16 cellular contexts compared by ENCODE assay signal in genomic region chr5:151483647-151484046, GRCh38.
A peak's percentile ranks its signal among the peaks of the same experiment; 100 is the strongest.
DNase-seq lines count a peak whose midpoint lies in the region; ATAC-seq and TF ChIP-seq lines count a peak whose summit lies in the region.
"Had no signal": no experiment of that assay in that cellular context is flagged by ENCODE, and none has a peak within 500 bp of the region (broad histone marks: within the 10 kb centered on the region; RNA-seq: fewer than 3 reads in every experiment).

No MANE protein-coding gene starts in this region.

- H3K9me3 ChIP-seq in HUES48 (ENCODE audit: control insufficient read depth, insufficient read depth, low read length) (no peaks in the 10 kb centered on the region), neutrophil (no peaks in the 10 kb centered on the region)
- H3K9me3 ChIP-seq: BLaER1 had no signal

- H3K36me3 ChIP-seq in HUES48 (ENCODE audit: control insufficient read depth, insufficient read depth, low read length) (peaks cover 17% of the 10 kb centered on the region; the same call in 1 of the 2 replicates), neutrophil (peaks cover 83% of the 10 kb centered on the region)

- H3K4me1 ChIP-seq in HUES48 (ENCODE audit: control insufficient read depth, insufficient read depth, low read length) (peaks cover 29% of the 10 kb centered on the region), neutrophil (ENCODE audit: control insufficient read depth in 1 of 2, insufficient read depth in 1 of 2, low read depth in 1 of 2, low read length in 1 of 2) (peaks cover 15 to 22% of the 10 kb centered on the region in 2 experiments)

- H3K27me3 ChIP-seq in HUES48 (ENCODE audit: control insufficient read depth, insufficient read depth, low read length) (no peaks in the 10 kb centered on the region), neutrophil (no peaks in the 10 kb centered on the region)
- H3K27me3 ChIP-seq: BLaER1 had no signal

- no peak overlapping the region for H3K4me3 ChIP-seq in HUES48 (ENCODE audit: low read depth, low read length)
- H3K4me3 ChIP-seq in neutrophil (ENCODE audit: low read depth in 1 of 2, low read length in 1 of 2) = peak overlapping the region in 1 of 2 experiments; percentile 15
- H3K4me3 ChIP-seq: BLaER1 had no signal

- no peak overlapping the region for H3K9ac ChIP-seq in HUES48 (ENCODE audit: low read depth, low read length)
- H3K9ac ChIP-seq: BLaER1, parathyroid adenoma had no signal

- DNase-seq in NOMO-1 treated with DMSO at 0.1 percent for 48 hours (lab: John Stamatoyannopoulos, UW; ENCODE audit: unreplicated experiment) (peak; percentile 73), globus pallidus (ENCODE audit: low spot score) (peak; percentile 30), T-helper 1 cell (no peak), HUDEP-2 (lab: John Stamatoyannopoulos, UW; ENCODE audit: unreplicated experiment in 76 of 76) (no peak)
- DNase-seq: activated CD4-positive, alpha-beta memory T cell treated with anti-CD3 and anti-CD28 coated beads, Interleukin-2, amount 10 ng/mL, durations not matched to agents 7 days and 5 days; activated naive CD8-positive, alpha-beta T cell treated with anti-CD3 and anti-CD28 coated beads, Interleukin-2, amount 10 ng/mL, durations not matched to agents 7 days and 5 days; activated T-cell treated with anti-CD3 and anti-CD28 coated beads, Interleukin-2, amount 50 U/mL, for 72 hours; NCI-H226; stimulated activated naive CD4-positive, alpha-beta T cell had no signal

- H3K27ac ChIP-seq in HUES48 (ENCODE audit: low read depth, low read length) (peak overlapping the region; percentile 14), neutrophil (peak overlapping the region; percentile 75)
- H3K27ac ChIP-seq: BLaER1, parathyroid adenoma, VCaP had no signal

- no peak for ATAC-seq in HG02623 (IDR thresholded peaks at IDR 0.05; ENCODE audit: unreplicated experiment)
- ATAC-seq in GM19455 (IDR thresholded peaks at IDR 0.05; ENCODE audit: unreplicated experiment) = no peak
- ATAC-seq: activated T-cell treated with anti-CD3 and anti-CD28 coated beads, Interleukin-2, amount 50 U/mL, for 72 hours had no signal

- no peak for TF ChIP-seq CTCF in neutrophil (IDR thresholded peaks at IDR 0.05)

Comparison
In these comparisons a context has a peak if more than half of its experiments do, and no peak if none do; other contexts are left out.
1. DNase-seq: peak in NOMO-1 treated with DMSO at 0.1 percent for 48 hours (single experiment) and globus pallidus (single experiment); none in T-helper 1 cell (0 of 5) and HUDEP-2 (0 of 76).